ENCODE assay signal across 13 cellular contexts in genomic region chr1:173405758-173406344, GRCh38.
DNase-seq lines count a peak whose midpoint lies in the region; ATAC-seq, FAIRE-seq and TF ChIP-seq lines count a peak whose summit lies in the region.
"Had no signal": no experiment of that assay in that cellular context is flagged by ENCODE, and none has a peak within 500 bp of the region (broad histone marks: within the 10 kb centered on the region; RNA-seq: fewer than 3 reads in every experiment).

No MANE protein-coding gene starts in this region.

- H3K27ac ChIP-seq in BLaER1 treated with 17β-estradiol and CSF1 and Interleukin-3, amounts not matched to agents 10 nM and 100 nM: no peak overlapping the region
- peak overlapping the region; percentile 17 for H3K27ac ChIP-seq in keratinocyte (ENCODE audit: control insufficient read depth, insufficient read depth, low read length)

- ATAC-seq in GM21717 (IDR thresholded peaks at IDR 0.05; ENCODE audit: unreplicated experiment): no peak
- no peak for ATAC-seq in HG02763 (IDR thresholded peaks at IDR 0.05; ENCODE audit: unreplicated experiment)
- no peak for ATAC-seq in HG02623 (IDR thresholded peaks at IDR 0.05; ENCODE audit: unreplicated experiment)

- no peak overlapping the region for H3K4me3 ChIP-seq in BLaER1 treated with 17β-estradiol and CSF1 and Interleukin-3, amounts not matched to agents 10 nM and 100 nM
- H3K4me3 ChIP-seq in keratinocyte (ENCODE audit: control insufficient read depth in 2 of 3, extremely low read depth in 1 of 3, insufficient read depth in 2 of 3, low read depth in 1 of 3, low read length in 3 of 3): no peak overlapping the region

- no peaks in the 10 kb centered on the region for H4K20me1 ChIP-seq in BLaER1 treated with 17β-estradiol and CSF1 and Interleukin-3, amounts not matched to agents 10 nM and 100 nM
- no peaks in the 10 kb centered on the region for H4K20me1 ChIP-seq in keratinocyte (ENCODE audit: control insufficient read depth, extremely low read depth, insufficient read depth, low read length)

- no peaks in the 10 kb centered on the region for H3K9me3 Mint-ChIP-seq in HFFc6
- H3K9me3 Mint-ChIP-seq: brain had no signal

- H3K36me3 ChIP-seq in BLaER1 treated with 17β-estradiol and CSF1 and Interleukin-3, amounts not matched to agents 10 nM and 100 nM: no peaks in the 10 kb centered on the region
- no peaks in the 10 kb centered on the region for H3K36me3 ChIP-seq in keratinocyte (ENCODE audit: control insufficient read depth in 2 of 2, extremely low read depth in 1 of 2, insufficient read depth in 2 of 2, low read length in 2 of 2)

- peak; percentile 74 for DNase-seq in HFFc6
- DNase-seq in amniotic stem cell (lab: John Stamatoyannopoulos, UW): peak; percentile 48
- DNase-seq in keratinocyte (ENCODE audit: low read depth, low spot score): no peak
- no peak for DNase-seq in anterior cingulate cortex (lab: John Stamatoyannopoulos, UW)
- DNase-seq: activated T-cell treated with anti-CD3 and anti-CD28 coated beads for 4 hours, Caco-2, GOT3, KG1 had no signal

- H3K36me3 Mint-ChIP-seq in HFFc6 (ENCODE audit: low read depth): no peaks in the 10 kb centered on the region

- peaks cover 3% of the 10 kb centered on the region; the same call in 1 of the 2 replicates for H3K27me3 Mint-ChIP-seq in HFFc6 (ENCODE audit: insufficient read depth)

- H3K9me3 ChIP-seq in BLaER1 treated with 17β-estradiol and CSF1 and Interleukin-3, amounts not matched to agents 10 nM and 100 nM (replicated peaks in 1 of 11): 0 out of 22 replicates have a peak, but pooled peaks cover 0 to 6% (median 0%) of the 10 kb centered on the region in 11 experiments
- H3K9me3 ChIP-seq in keratinocyte (ENCODE audit: control insufficient read depth, low read depth, low read length): no peaks in the 10 kb centered on the region
- H3K9me3 ChIP-seq: Caco-2 had no signal

- H3K79me2 ChIP-seq in keratinocyte (ENCODE audit: control insufficient read depth, insufficient read depth, low read length): no peaks in the 10 kb centered on the region

- H3K27ac Mint-ChIP-seq in HFFc6: peak overlapping the region; percentile 72; the same call in 1 of the 2 replicates
- H3K27ac Mint-ChIP-seq: brain had no signal

- no peak overlapping the region for H2AFZ ChIP-seq in keratinocyte (ENCODE audit: control insufficient read depth, low read length)

- no peak overlapping the region for H3K4me3 Mint-ChIP-seq in HFFc6
- H3K4me3 Mint-ChIP-seq: brain had no signal

- peak overlapping the region in 6 of 11 experiments; percentile 8 to 90 (median 80); a peak in 9 of 22 replicates for H3K4me2 ChIP-seq in BLaER1 treated with 17β-estradiol and CSF1 and Interleukin-3, amounts not matched to agents 10 nM and 100 nM
- no peak overlapping the region for H3K4me2 ChIP-seq in keratinocyte (ENCODE audit: control insufficient read depth, extremely low read depth, insufficient read depth, low read depth, low read length)

- no peak overlapping the region for H3K9ac ChIP-seq in BLaER1 treated with 17β-estradiol and CSF1 and Interleukin-3, amounts not matched to agents 10 nM and 100 nM
- H3K9ac ChIP-seq in keratinocyte (ENCODE audit: control insufficient read depth, extremely low read depth, insufficient read depth, low read length): no peak overlapping the region

- H3K27me3 ChIP-seq in BLaER1 treated with 17β-estradiol and CSF1 and Interleukin-3, amounts not matched to agents 10 nM and 100 nM: no peaks in the 10 kb centered on the region
- H3K27me3 ChIP-seq in keratinocyte (ENCODE audit: control insufficient read depth, extremely low read depth, insufficient read depth, low read length): no peaks in the 10 kb centered on the region

- H3K4me1 Mint-ChIP-seq in HFFc6 (ENCODE audit: low read depth): peaks cover 42% of the 10 kb centered on the region
- H3K4me1 Mint-ChIP-seq: brain had no signal

- H3K9me1 ChIP-seq in keratinocyte (ENCODE audit: control insufficient read depth, extremely low read depth, insufficient read depth, low read length): no peaks in the 10 kb centered on the region

- peaks cover 34 to 52% (median 42%) of the 10 kb centered on the region in 10 experiments for H3K4me1 ChIP-seq in BLaER1 treated with 17β-estradiol and CSF1 and Interleukin-3, amounts not matched to agents 10 nM and 100 nM
- H3K4me1 ChIP-seq in keratinocyte (ENCODE audit: control insufficient read depth, extremely low read depth, insufficient read depth, low read length): peaks cover 14% of the 10 kb centered on the region
- H3K4me1 ChIP-seq: Caco-2 had no signal

- peak; percentile 83 for FAIRE-seq in keratinocyte (lab: Jason Lieb, UNC)

- dilution Hi-C loops in keratinocyte (cut with MboI; ENCODE audit: extremely low pct_ligation_motif_present, low sequenced_read_pairs): no loop called here

- TF ChIP-seq CTCF in HFFc6 (IDR thresholded peaks at IDR 0.05) (no peak), keratinocyte (optimal IDR thresholded peaks at IDR 0.05 in 1 of 3, IDR thresholded peaks at IDR 0.05 in 1 of 3, conservative IDR thresholded peaks at IDR 0.05 in 1 of 3; ENCODE audit: extremely low read depth in 1 of 3, insufficient read depth in 2 of 3, low read length in 3 of 3) (no peak)

Comparison
In these comparisons a context has a peak if more than half of its experiments do, and no peak if none do; other contexts are left out.
1. DNase-seq: peak in HFFc6 (single experiment) and amniotic stem cell (single experiment); none in keratinocyte (single experiment) and anterior cingulate cortex (0 of 58).